In genomic region chr6:35967059-35967769, GRCh38 we compare ENCODE assay signal across 3 cellular contexts.
TF ChIP-seq lines count a peak whose summit lies in the region.

No MANE protein-coding gene starts in this region.

TF ChIP-seq in GM23338, 12 proteins besides CTCF, POLR2A, EP300 and RAD21 (continues in another document):
- no peak for TF ChIP-seq CREB1 (CRISPR knock-in tag; IDR thresholded peaks at IDR 0.05; ENCODE audit: low read depth)
- TF ChIP-seq ETS1 (IDR thresholded peaks at IDR 0.05): no peak
- TF ChIP-seq STAT1 (IDR thresholded peaks at IDR 0.05; ENCODE audit: unreplicated experiment): no peak
- no peak for TF ChIP-seq ZNF462 (CRISPR knock-in tag; IDR thresholded peaks at IDR 0.05)

TF ChIP-seq in H1, 55 proteins besides CTCF, POLR2A, EP300 and RAD21:
- TF ChIP-seq CHD2 (IDR thresholded peaks at IDR 0.05; ENCODE audit: low read length): no peak
- no peak for TF ChIP-seq RBBP5 (IDR thresholded peaks at IDR 0.05; ENCODE audit: borderline replicate concordance, low read depth, low read length)
- TF ChIP-seq POLR2AphosphoS5 (IDR thresholded peaks at IDR 0.05; ENCODE audit: low read depth, low read length): no peak

TF ChIP-seq in HEK293T, 16 proteins besides CTCF, POLR2A, EP300 and RAD21:
- no peak for TF ChIP-seq FOXM1 (IDR thresholded peaks at IDR 0.05; ENCODE audit: borderline replicate concordance)
- no peak for TF ChIP-seq LEF1 (IDR thresholded peaks at IDR 0.05; ENCODE audit: borderline replicate concordance)
